ENCODE assay signal across 19 cellular contexts in the genomic region with DNA sequence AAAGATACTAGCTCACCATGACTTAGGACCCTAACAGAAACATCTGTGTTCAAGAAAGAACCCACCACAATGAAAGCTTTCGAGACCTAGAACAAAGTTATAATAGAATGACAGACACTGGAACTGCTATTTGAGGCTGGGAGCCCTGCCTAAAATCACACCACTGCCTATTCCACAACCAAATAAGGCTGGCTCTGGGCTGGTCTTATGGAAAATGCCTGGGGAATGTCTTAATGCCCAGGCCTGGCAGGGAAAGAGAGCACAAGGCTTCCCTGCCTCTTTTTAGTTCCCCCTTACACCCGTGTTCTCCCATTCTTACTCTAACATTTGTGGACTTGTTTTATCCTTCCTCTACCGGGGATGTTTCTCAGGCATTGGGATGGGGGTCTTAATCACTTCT. TPM values are rescaled to one million over a fixed set of nuclear protein-coding genes. Genes with fewer than 3 reads are reported as not detected.
DNase-seq lines count a peak whose midpoint lies in the region; ATAC-seq and TF ChIP-seq lines count a peak whose summit lies in the region.
"Had no signal": no experiment of that assay in that cellular context is flagged by ENCODE, and none has a peak within 500 bp of the region (broad histone marks: within the 10 kb centered on the region; RNA-seq: fewer than 3 reads in every experiment).

No MANE protein-coding gene starts in this region.

- no peaks in the 10 kb centered on the region for H3K9me3 ChIP-seq in sigmoid colon

- peak overlapping the region; percentile 72 to 83 (median 81) for H3K27ac ChIP-seq in sigmoid colon
- H3K27ac ChIP-seq: SK-N-MC had no signal

- ATAC-seq in Right ventricle myocardium superior (ENCODE audit: poor library complexity), result peak; percentile 75
- peak; percentile 92 for ATAC-seq in left ventricle myocardium superior
- no peak for ATAC-seq in GM21515 (IDR thresholded peaks at IDR 0.05; ENCODE audit: unreplicated experiment)
- ATAC-seq in HG02870 (IDR thresholded peaks at IDR 0.05; ENCODE audit: unreplicated experiment), result no peak
- ATAC-seq: PC-3 had no signal

- H3K36me3 Mint-ChIP-seq in progenitor cell of endocrine pancreas (ENCODE audit: insufficient read depth), result peaks cover 1% of the 10 kb centered on the region

- TF ChIP-seq CTCF in sigmoid colon (IDR thresholded peaks at IDR 0.05), result no peak
- TF ChIP-seq CTCF in progenitor cell of endocrine pancreas (IDR thresholded peaks at IDR 0.05; ENCODE audit: unreplicated experiment), result no peak
- TF ChIP-seq CTCF in GM20000 (IDR thresholded peaks at IDR 0.05; ENCODE audit: extremely low read depth, missing control alignments), result no peak

- H3K4me1 Mint-ChIP-seq in progenitor cell of endocrine pancreas (ENCODE audit: low read depth), result peaks cover 36% of the 10 kb centered on the region

- no peaks in the 10 kb centered on the region for H3K36me3 ChIP-seq in sigmoid colon

- intact Hi-C loops in Right ventricle myocardium superior (cut with DNase I) (no loop called here), cardiac septum (cut with DNase I) (no loop called here), left ventricle myocardium superior (cut with micrococcal nuclease) (loop anchor here (10.0 kb wide), 1 partner anchor 179 kb away; a partner anchor contains a TSS), sigmoid colon (cut with DNase I) (loop anchor here (2.0 to 10.0 kb wide), 2 partner anchors 25 to 189 kb away; a partner anchor contains a TSS)

- no peaks in the 10 kb centered on the region for H3K27me3 ChIP-seq in sigmoid colon

- peak; percentile 6 to 47 (median 26) for TF ChIP-seq EP300 in sigmoid colon (IDR thresholded peaks at IDR 0.05)

- H3K4me3 Mint-ChIP-seq in progenitor cell of endocrine pancreas (ENCODE audit: low read depth), result no peak overlapping the region

- peaks cover 0 to 39% (median 32%) of the 10 kb centered on the region in 4 donors for H3K4me1 ChIP-seq in sigmoid colon

- H3K27me3 Mint-ChIP-seq in progenitor cell of endocrine pancreas, result peaks cover 3% of the 10 kb centered on the region

- 85 to 92% methylated on average over 3 of the region's 3 CpGs for WGBS in sigmoid colon, 2 donors

- DNase-seq in Right ventricle myocardium superior (no peak), cardiac septum (ENCODE audit: low spot score) (no peak), left ventricle myocardium superior (no peak), sigmoid colon (peak; percentile 85), progenitor cell of endocrine pancreas (ENCODE audit: low spot score, unreplicated experiment) (no peak), GM20000 (ENCODE audit: low spot score) (no peak)
- DNase-seq: 8988T, C1 segment of cervical spinal cord, KG1, NCI-H1092 treated with DMSO at 0.1 percent for 48 hours, NCI-H1694, NCI-H446 treated with DMSO at 0.1 percent for 48 hours, NCI-H748 treated with DMSO at 0.1 percent for 48 hours, PC-3 had no signal

- no peak overlapping the region for H3K27ac Mint-ChIP-seq in progenitor cell of endocrine pancreas

- TF ChIP-seq POLR2A in sigmoid colon (IDR thresholded peaks at IDR 0.05), result no peak

- peaks cover 14% of the 10 kb centered on the region for H3K9me3 Mint-ChIP-seq in progenitor cell of endocrine pancreas (ENCODE audit: low read depth)

- no peak overlapping the region for H3K4me3 ChIP-seq in sigmoid colon
- H3K4me3 ChIP-seq: SK-N-MC had no signal

RNA-seq across cellular contexts. Expression of a gene that starts 5.6 kb away (rescaled TPM):
- total RNA-seq in Right ventricle myocardium superior (0.91 TPM), cardiac septum (2.0 TPM), left ventricle myocardium superior (1.6 TPM), sigmoid colon (10 to 100 TPM; 24.4 to 41.3 (median 39.9) TPM), progenitor cell of endocrine pancreas (10.0 and 14.8 TPM in 2 replicates)
- under 1 TPM in 1 of 3 donors, not detected in 2; 0.76 TPM for polyA plus RNA-seq in sigmoid colon
- total RNA-seq: MCF 10A, PC-3 had no signal

RNA-seq across cellular contexts. Expression of a gene that starts 51.6 kb away (rescaled TPM):
- 31.1 TPM for total RNA-seq in Right ventricle myocardium superior
- 16.2 TPM for total RNA-seq in cardiac septum
- 31.5 TPM for total RNA-seq in left ventricle myocardium superior
- total RNA-seq in sigmoid colon, result 1 to 10 TPM; 2.0 to 3.6 (median 2.5) TPM
- 1 to 10 TPM in 2 of 3 donors, under 1 TPM in 1; 0.96 to 2.4 (median 1.2) TPM for polyA plus RNA-seq in sigmoid colon
- not detected in 2 replicates for total RNA-seq in progenitor cell of endocrine pancreas
- total RNA-seq: H1, MCF 10A, PC-3 had no signal
- polyA plus RNA-seq: H1 had no signal

Comparison
In these comparisons a context has a peak if more than half of its experiments do, and no peak if none do; other contexts are left out.
1. intact Hi-C loops: an anchor here in left ventricle myocardium superior (10.0 kb wide) and sigmoid colon (2.0 to 10.0 kb wide); none called in Right ventricle myocardium superior and cardiac septum.
2. ATAC-seq: peak in Right ventricle myocardium superior (single experiment) and left ventricle myocardium superior (single experiment); none in GM21515 (single experiment) and HG02870 (single experiment).